ENCODE assay signal across 2 cellular contexts in the genomic region with DNA sequence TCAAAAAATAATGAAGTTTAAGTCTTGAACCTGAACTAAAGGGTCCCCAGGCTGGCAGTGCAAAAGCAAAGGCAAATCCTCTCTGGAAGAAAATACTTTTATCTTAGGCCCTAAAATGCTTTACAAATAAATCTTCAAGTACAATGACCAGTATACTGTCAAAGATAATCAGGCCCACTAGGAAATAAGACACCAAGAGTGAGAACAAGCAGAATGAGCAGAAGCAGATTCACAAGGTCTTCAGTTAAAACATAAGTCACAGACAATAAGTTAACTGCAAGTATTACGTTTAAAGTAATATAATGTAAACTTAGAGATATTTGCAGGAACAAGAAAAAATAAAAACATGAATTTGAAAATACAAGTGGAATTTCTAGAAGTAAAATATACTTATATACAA.
TF ChIP-seq lines count a peak whose summit lies in the region.

No MANE protein-coding gene starts in this region.

TF ChIP-seq in GM23338, 12 proteins besides CTCF, POLR2A, EP300 and RAD21 (continues in another document):
- no peak for TF ChIP-seq EZH2phosphoT487 (IDR thresholded peaks at IDR 0.05; ENCODE audit: unreplicated experiment)
- no peak for TF ChIP-seq JUNB (IDR thresholded peaks at IDR 0.05; ENCODE audit: unreplicated experiment)
- TF ChIP-seq, protein P1, sequence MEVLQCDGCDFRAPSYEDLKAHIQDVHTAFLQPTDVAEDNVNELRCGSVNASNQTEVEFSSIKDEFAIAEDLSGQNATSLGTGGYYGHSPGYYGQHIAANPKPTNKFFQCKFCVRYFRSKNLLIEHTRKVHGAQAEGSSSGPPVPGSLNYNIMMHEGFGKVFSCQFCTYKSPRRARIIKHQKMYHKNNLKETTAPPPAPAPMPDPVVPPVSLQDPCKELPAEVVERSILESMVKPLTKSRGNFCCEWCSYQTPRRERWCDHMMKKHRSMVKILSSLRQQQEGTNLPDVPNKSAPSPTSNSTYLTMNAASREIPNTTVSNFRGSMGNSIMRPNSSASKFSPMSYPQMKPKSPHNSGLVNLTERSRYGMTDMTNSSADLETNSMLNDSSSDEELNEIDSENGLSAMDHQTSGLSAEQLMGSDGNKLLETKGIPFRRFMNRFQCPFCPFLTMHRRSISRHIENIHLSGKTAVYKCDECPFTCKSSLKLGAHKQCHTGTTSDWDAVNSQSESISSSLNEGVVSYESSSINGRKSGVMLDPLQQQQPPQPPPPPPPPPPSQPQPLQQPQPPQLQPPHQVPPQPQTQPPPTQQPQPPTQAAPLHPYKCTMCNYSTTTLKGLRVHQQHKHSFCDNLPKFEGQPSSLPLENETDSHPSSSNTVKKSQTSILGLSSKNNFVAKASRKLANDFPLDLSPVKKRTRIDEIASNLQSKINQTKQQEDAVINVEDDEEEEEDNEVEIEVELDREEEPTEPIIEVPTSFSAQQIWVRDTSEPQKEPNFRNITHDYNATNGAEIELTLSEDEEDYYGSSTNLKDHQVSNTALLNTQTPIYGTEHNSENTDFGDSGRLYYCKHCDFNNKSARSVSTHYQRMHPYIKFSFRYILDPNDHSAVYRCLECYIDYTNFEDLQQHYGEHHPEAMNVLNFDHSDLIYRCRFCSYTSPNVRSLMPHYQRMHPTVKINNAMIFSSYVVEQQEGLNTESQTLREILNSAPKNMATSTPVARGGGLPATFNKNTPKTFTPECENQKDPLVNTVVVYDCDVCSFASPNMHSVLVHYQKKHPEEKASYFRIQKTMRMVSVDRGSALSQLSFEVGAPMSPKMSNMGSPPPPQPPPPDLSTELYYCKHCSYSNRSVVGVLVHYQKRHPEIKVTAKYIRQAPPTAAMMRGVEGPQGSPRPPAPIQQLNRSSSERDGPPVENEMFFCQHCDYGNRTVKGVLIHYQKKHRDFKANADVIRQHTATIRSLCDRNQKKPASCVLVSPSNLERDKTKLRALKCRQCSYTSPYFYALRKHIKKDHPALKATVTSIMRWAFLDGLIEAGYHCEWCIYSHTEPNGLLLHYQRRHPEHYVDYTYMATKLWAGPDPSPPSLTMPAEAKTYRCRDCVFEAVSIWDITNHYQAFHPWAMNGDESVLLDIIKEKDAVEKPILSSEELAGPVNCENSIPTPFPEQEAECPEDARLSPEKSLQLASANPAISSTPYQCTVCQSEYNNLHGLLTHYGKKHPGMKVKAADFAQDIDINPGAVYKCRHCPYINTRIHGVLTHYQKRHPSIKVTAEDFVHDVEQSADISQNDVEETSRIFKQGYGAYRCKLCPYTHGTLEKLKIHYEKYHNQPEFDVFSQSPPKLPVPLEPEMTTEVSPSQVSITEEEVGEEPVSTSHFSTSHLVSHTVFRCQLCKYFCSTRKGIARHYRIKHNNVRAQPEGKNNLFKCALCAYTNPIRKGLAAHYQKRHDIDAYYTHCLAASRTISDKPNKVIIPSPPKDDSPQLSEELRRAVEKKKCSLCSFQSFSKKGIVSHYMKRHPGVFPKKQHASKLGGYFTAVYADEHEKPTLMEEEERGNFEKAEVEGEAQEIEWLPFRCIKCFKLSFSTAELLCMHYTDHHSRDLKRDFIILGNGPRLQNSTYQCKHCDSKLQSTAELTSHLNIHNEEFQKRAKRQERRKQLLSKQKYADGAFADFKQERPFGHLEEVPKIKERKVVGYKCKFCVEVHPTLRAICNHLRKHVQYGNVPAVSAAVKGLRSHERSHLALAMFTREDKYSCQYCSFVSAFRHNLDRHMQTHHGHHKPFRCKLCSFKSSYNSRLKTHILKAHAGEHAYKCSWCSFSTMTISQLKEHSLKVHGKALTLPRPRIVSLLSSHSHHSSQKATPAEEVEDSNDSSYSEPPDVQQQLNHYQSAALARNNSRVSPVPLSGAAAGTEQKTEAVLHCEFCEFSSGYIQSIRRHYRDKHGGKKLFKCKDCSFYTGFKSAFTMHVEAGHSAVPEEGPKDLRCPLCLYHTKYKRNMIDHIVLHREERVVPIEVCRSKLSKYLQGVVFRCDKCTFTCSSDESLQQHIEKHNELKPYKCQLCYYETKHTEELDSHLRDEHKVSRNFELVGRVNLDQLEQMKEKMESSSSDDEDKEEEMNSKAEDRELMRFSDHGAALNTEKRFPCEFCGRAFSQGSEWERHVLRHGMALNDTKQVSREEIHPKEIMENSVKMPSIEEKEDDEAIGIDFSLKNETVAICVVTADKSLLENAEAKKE (CRISPR knock-in tag; IDR thresholded peaks at IDR 0.05): no peak
- TF ChIP-seq EZH2 (IDR thresholded peaks at IDR 0.05; ENCODE audit: low read depth, unreplicated experiment): no peak
- no peak for TF ChIP-seq ZNF331 (CRISPR knock-in tag; IDR thresholded peaks at IDR 0.05; ENCODE audit: low read depth)
- TF ChIP-seq ZNF114 (CRISPR knock-in tag; IDR thresholded peaks at IDR 0.05): no peak
- TF ChIP-seq, protein P2, sequence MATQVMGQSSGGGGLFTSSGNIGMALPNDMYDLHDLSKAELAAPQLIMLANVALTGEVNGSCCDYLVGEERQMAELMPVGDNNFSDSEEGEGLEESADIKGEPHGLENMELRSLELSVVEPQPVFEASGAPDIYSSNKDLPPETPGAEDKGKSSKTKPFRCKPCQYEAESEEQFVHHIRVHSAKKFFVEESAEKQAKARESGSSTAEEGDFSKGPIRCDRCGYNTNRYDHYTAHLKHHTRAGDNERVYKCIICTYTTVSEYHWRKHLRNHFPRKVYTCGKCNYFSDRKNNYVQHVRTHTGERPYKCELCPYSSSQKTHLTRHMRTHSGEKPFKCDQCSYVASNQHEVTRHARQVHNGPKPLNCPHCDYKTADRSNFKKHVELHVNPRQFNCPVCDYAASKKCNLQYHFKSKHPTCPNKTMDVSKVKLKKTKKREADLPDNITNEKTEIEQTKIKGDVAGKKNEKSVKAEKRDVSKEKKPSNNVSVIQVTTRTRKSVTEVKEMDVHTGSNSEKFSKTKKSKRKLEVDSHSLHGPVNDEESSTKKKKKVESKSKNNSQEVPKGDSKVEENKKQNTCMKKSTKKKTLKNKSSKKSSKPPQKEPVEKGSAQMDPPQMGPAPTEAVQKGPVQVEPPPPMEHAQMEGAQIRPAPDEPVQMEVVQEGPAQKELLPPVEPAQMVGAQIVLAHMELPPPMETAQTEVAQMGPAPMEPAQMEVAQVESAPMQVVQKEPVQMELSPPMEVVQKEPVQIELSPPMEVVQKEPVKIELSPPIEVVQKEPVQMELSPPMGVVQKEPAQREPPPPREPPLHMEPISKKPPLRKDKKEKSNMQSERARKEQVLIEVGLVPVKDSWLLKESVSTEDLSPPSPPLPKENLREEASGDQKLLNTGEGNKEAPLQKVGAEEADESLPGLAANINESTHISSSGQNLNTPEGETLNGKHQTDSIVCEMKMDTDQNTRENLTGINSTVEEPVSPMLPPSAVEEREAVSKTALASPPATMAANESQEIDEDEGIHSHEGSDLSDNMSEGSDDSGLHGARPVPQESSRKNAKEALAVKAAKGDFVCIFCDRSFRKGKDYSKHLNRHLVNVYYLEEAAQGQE (IDR thresholded peaks at IDR 0.05; ENCODE audit: unreplicated experiment): no peak
- no peak for TF ChIP-seq POLR2AphosphoS5 (IDR thresholded peaks at IDR 0.05; ENCODE audit: low read depth)
- TF ChIP-seq, protein P3, sequence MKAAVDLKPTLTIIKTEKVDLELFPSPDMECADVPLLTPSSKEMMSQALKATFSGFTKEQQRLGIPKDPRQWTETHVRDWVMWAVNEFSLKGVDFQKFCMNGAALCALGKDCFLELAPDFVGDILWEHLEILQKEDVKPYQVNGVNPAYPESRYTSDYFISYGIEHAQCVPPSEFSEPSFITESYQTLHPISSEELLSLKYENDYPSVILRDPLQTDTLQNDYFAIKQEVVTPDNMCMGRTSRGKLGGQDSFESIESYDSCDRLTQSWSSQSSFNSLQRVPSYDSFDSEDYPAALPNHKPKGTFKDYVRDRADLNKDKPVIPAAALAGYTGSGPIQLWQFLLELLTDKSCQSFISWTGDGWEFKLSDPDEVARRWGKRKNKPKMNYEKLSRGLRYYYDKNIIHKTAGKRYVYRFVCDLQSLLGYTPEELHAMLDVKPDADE (IDR thresholded peaks at IDR 0.05): no peak
- TF ChIP-seq STAT1 (IDR thresholded peaks at IDR 0.05; ENCODE audit: unreplicated experiment): no peak

TF ChIP-seq in K562, 482 proteins besides CTCF, POLR2A, EP300 and RAD21:
- TF ChIP-seq MEIS2 (IDR thresholded peaks at IDR 0.05; ENCODE audit: partially characterized antibody) (peak; percentile 15), ZNF41 (CRISPR knock-in tag; conservative IDR thresholded peaks at IDR 0.05) (peak; percentile 95), ZMIZ1 (IDR thresholded peaks at IDR 0.05; ENCODE audit: low read depth in 2 of 2, low read length in 2 of 2) (no peak)
